ENCODE assay signal across 8 cellular contexts in genomic region chr18:13136689-13137040, GRCh38.
DNase-seq lines count a peak whose midpoint lies in the region; ATAC-seq, FAIRE-seq and TF ChIP-seq lines count a peak whose summit lies in the region.

No MANE protein-coding gene starts in this region.

- no peaks in the 10 kb centered on the region for H3K36me3 ChIP-seq in OCI-LY1 (ENCODE audit: insufficient read depth, low read length)

- peak overlapping the region in 3 of 6 donors; percentile 41 to 98 (median 94) for H3K27ac Mint-ChIP-seq in naive B cell

- ATAC-seq in naive B cell (ENCODE audit: low read depth in 2 of 2) (peak; percentile 6 to 17), GM18520 (IDR thresholded peaks at IDR 0.05; ENCODE audit: unreplicated experiment) (no peak)

- H3K27me3 Mint-ChIP-seq in naive B cell = no peaks in the 10 kb centered on the region

- no peak for FAIRE-seq in GM19239 (lab: Jason Lieb, UNC)

- H3K4me3 Mint-ChIP-seq in naive B cell = peak overlapping the region; percentile 89 to 99 (median 97)

- TF ChIP-seq POLR2A in erythroblast (IDR thresholded peaks at IDR 0.05; ENCODE audit: low read length) = no peak

- H3K9me3 Mint-ChIP-seq in naive B cell = peaks cover 0 to 6% (median 2%) of the 10 kb centered on the region in 7 donors

- H3F3A ChIP-seq in OCI-LY1 (ENCODE audit: insufficient read depth, low read length) = no peaks in the 10 kb centered on the region

- H3K27ac ChIP-seq in OCI-LY1 (ENCODE audit: low read depth, low read length, poor library complexity, severe bottlenecking) = no peak overlapping the region

- no peaks in the 10 kb centered on the region for H3K79me2 ChIP-seq in OCI-LY1 (ENCODE audit: insufficient read depth, low read length)

- peak overlapping the region; percentile 73 for H3K4me2 ChIP-seq in OCI-LY1 (ENCODE audit: low read length)

- no peaks in the 10 kb centered on the region for H3K9me3 ChIP-seq in OCI-LY1 (ENCODE audit: low read length)

- H4K20me1 ChIP-seq in OCI-LY1 (ENCODE audit: insufficient read depth, low read length) = no peaks in the 10 kb centered on the region

- TF ChIP-seq CTCF in AG10803 (conservative IDR thresholded peaks at IDR 0.05; ENCODE audit: low read length) (no peak), OCI-LY1 (IDR thresholded peaks at IDR 0.05; ENCODE audit: low read length) (no peak)

- H2AFZ ChIP-seq in OCI-LY1 (ENCODE audit: low read length) = no peak overlapping the region

- H3K4me1 ChIP-seq in OCI-LY1 (ENCODE audit: insufficient read depth, low read length, severe bottlenecking) = peaks cover 37% of the 10 kb centered on the region

- H3K4me1 Mint-ChIP-seq in naive B cell = peaks cover 14 to 32% (median 25%) of the 10 kb centered on the region in 3 donors

- no peaks in the 10 kb centered on the region for H3K9me2 ChIP-seq in OCI-LY1 (ENCODE audit: low read depth, low read length)

- peak overlapping the region; percentile 62 for H3K4me3 ChIP-seq in AG10803 (ENCODE audit: low read length)
- H3K4me3 ChIP-seq in OCI-LY1 (ENCODE audit: low read depth, low read length, poor library complexity, severe bottlenecking) = peak overlapping the region; percentile 61

- no peaks in the 10 kb centered on the region for H3K27me3 ChIP-seq in OCI-LY1 (ENCODE audit: insufficient read depth, low read length)

- DNase-seq in AG10803 (ENCODE audit: low read depth) (no peak), GM19239 (ENCODE audit: insufficient read length, low spot score) (peak; percentile 27), erythroblast (lab: John Stamatoyannopoulos, UW) (peak; percentile 55 to 59), naive B cell (no peak), GOT3 (lab: John Stamatoyannopoulos, UW) (no peak), NCI-H1048 (lab: John Stamatoyannopoulos, UW) (no peak)

- peaks cover 0 to 8% of the 10 kb centered on the region in 2 donors for H3K36me3 Mint-ChIP-seq in naive B cell

- H3K9ac ChIP-seq in OCI-LY1 (ENCODE audit: low read length) = peak overlapping the region; percentile 57

Comparison
In these comparisons a context has a peak if more than half of its experiments do, and no peak if none do; other contexts are left out.
1. DNase-seq: peak in GM19239 (single experiment) and erythroblast (2 of 2); none in AG10803 (single experiment), naive B cell (single experiment), GOT3 (single experiment) and NCI-H1048 (single experiment).